ENCODE assay signal across 15 cellular contexts in genomic region chr10:28788252-28788651, GRCh38.
DNase-seq lines count a peak whose midpoint lies in the region; ATAC-seq and TF ChIP-seq lines count a peak whose summit lies in the region.
"Had no signal": no experiment of that assay in that cellular context is flagged by ENCODE, and none has a peak within 500 bp of the region (broad histone marks: within the 10 kb centered on the region; RNA-seq: fewer than 3 reads in every experiment).

No MANE protein-coding gene starts in this region.

- TF ChIP-seq CTCF in mammary epithelial cell (conservative IDR thresholded peaks at IDR 0.05 in 1 of 2, IDR thresholded peaks at IDR 0.05 in 1 of 2; ENCODE audit: extremely low read depth in 1 of 2, insufficient read depth in 1 of 2, low read depth in 1 of 2, low read length in 2 of 2): no peak

- peaks cover 12% of the 10 kb centered on the region for H3K27me3 Mint-ChIP-seq in activated naive CD4-positive, alpha-beta T cell treated with anti-CD3 and anti-CD28 coated beads for 36 hours (ENCODE audit: low read depth)
- H3K27me3 Mint-ChIP-seq in stimulated activated memory B cell treated with anti-CD40 and anti-IgM and Interleukin-4, amounts not matched to agents 10 μg/mL and 1 μg/mL and 100 μg/mL, for 72 hours: peaks cover 25% of the 10 kb centered on the region

- H3K9me3 Mint-ChIP-seq in activated naive CD4-positive, alpha-beta T cell treated with anti-CD3 and anti-CD28 coated beads for 36 hours: no peaks in the 10 kb centered on the region
- no peaks in the 10 kb centered on the region for H3K9me3 Mint-ChIP-seq in stimulated activated memory B cell treated with anti-CD40 and anti-IgM and Interleukin-4, amounts not matched to agents 10 μg/mL and 1 μg/mL and 100 μg/mL, for 72 hours
- H3K9me3 Mint-ChIP-seq: activated naive CD4-positive, alpha-beta T cell treated with anti-CD3 and anti-CD28 coated beads, Interleukin-2, amount 50 U/mL, for 24 hours had no signal

- H3K4me1 Mint-ChIP-seq in activated naive CD4-positive, alpha-beta T cell treated with anti-CD3 and anti-CD28 coated beads for 36 hours (ENCODE audit: low read depth): no peaks in the 10 kb centered on the region
- H3K4me1 Mint-ChIP-seq in stimulated activated memory B cell treated with anti-CD40 and anti-IgM and Interleukin-4, amounts not matched to agents 10 μg/mL and 1 μg/mL and 100 μg/mL, for 72 hours: peaks cover 10% of the 10 kb centered on the region
- H3K4me1 Mint-ChIP-seq: activated naive CD4-positive, alpha-beta T cell treated with anti-CD3 and anti-CD28 coated beads, Interleukin-2, amount 50 U/mL, for 24 hours had no signal

- H3K36me3 Mint-ChIP-seq in activated naive CD4-positive, alpha-beta T cell treated with anti-CD3 and anti-CD28 coated beads for 36 hours (ENCODE audit: low read depth): no peaks in the 10 kb centered on the region
- H3K36me3 Mint-ChIP-seq in stimulated activated memory B cell treated with anti-CD40 and anti-IgM and Interleukin-4, amounts not matched to agents 10 μg/mL and 1 μg/mL and 100 μg/mL, for 72 hours: no peaks in the 10 kb centered on the region
- H3K36me3 Mint-ChIP-seq: activated naive CD4-positive, alpha-beta T cell treated with anti-CD3 and anti-CD28 coated beads, Interleukin-2, amount 50 U/mL, for 24 hours had no signal

- H2AFZ ChIP-seq in mammary epithelial cell (ENCODE audit: low read depth, low read length): no peak overlapping the region

- peak; percentile 5 for DNase-seq in activated naive CD4-positive, alpha-beta T cell treated with anti-CD3 and anti-CD28 coated beads for 36 hours
- no peak for DNase-seq in activated naive CD4-positive, alpha-beta T cell treated with anti-CD3 and anti-CD28 coated beads, Interleukin-2, amount 50 U/mL, for 16 hours
- no peak for DNase-seq in posterior vena cava (ENCODE audit: low spot score)
- no peak for DNase-seq in mammary epithelial cell
- no peak for DNase-seq in DMS79 (lab: John Stamatoyannopoulos, UW)
- DNase-seq: activated CD4-positive, alpha-beta T cell treated with anti-CD3 and anti-CD28 coated beads for 1 hour; DMS53; NCI-H2107 had no signal

- ATAC-seq in GM21786 (IDR thresholded peaks at IDR 0.05; ENCODE audit: unreplicated experiment) (peak; percentile 88), HG03457 (IDR thresholded peaks at IDR 0.05; ENCODE audit: unreplicated experiment) (peak; percentile 86)
- peak; percentile 89 for ATAC-seq in stimulated activated memory B cell treated with anti-CD40 and anti-IgM and Interleukin-4, amounts not matched to agents 10 μg/mL and 1 μg/mL and 100 μg/mL, for 72 hours

- H3K9me3 ChIP-seq in mammary epithelial cell (replicated peaks; ENCODE audit: insufficient read depth, low read length): no peaks in the 10 kb centered on the region
- H3K9me3 ChIP-seq: esophagus muscularis mucosa had no signal

- no peaks in the 10 kb centered on the region for H3K79me2 ChIP-seq in mammary epithelial cell (ENCODE audit: insufficient read depth, low read length)

- dilution Hi-C loops in mammary epithelial cell (cut with HindIII; ENCODE audit: low sequenced_read_pairs): no loop called here

- no peaks in the 10 kb centered on the region for H3K36me3 ChIP-seq in mammary epithelial cell (ENCODE audit: insufficient read depth, low read length)
- H3K36me3 ChIP-seq: esophagus muscularis mucosa had no signal

- no peak overlapping the region for H3K4me3 Mint-ChIP-seq in activated naive CD4-positive, alpha-beta T cell treated with anti-CD3 and anti-CD28 coated beads for 36 hours
- H3K4me3 Mint-ChIP-seq in stimulated activated memory B cell treated with anti-CD40 and anti-IgM and Interleukin-4, amounts not matched to agents 10 μg/mL and 1 μg/mL and 100 μg/mL, for 72 hours: peak overlapping the region; percentile 19
- H3K4me3 Mint-ChIP-seq: activated naive CD4-positive, alpha-beta T cell treated with anti-CD3 and anti-CD28 coated beads, Interleukin-2, amount 50 U/mL, for 24 hours had no signal

- H3K4me1 ChIP-seq in mammary epithelial cell (ENCODE audit: insufficient read depth, low read length): no peaks in the 10 kb centered on the region
- H3K4me1 ChIP-seq: esophagus muscularis mucosa had no signal

- no peak overlapping the region for H3K27ac Mint-ChIP-seq in activated naive CD4-positive, alpha-beta T cell treated with anti-CD3 and anti-CD28 coated beads for 36 hours
- peak overlapping the region; percentile 51 for H3K27ac Mint-ChIP-seq in stimulated activated memory B cell treated with anti-CD40 and anti-IgM and Interleukin-4, amounts not matched to agents 10 μg/mL and 1 μg/mL and 100 μg/mL, for 72 hours
- H3K27ac Mint-ChIP-seq: activated naive CD4-positive, alpha-beta T cell treated with anti-CD3 and anti-CD28 coated beads, Interleukin-2, amount 50 U/mL, for 24 hours had no signal

- CTCF ChIA-PET in activated naive CD4-positive, alpha-beta T cell treated with anti-CD3 and anti-CD28 coated beads for 36 hours (lab: Charles Lee): interaction anchor here (0.6 kb wide), 1 partner anchor 167 kb away, joined by 3 read pairs; no protein-coding TSS in a partner anchor
- CTCF ChIA-PET in mammary epithelial cell (lab: Charles Lee; ENCODE audit: low non-redundant PET): no interaction called here

- H3K9ac ChIP-seq in mammary epithelial cell (ENCODE audit: insufficient read depth, low read length): no peak overlapping the region

- no peak overlapping the region for H3K27ac ChIP-seq in mammary epithelial cell (ENCODE audit: insufficient read depth, low read depth, low read length)
- H3K27ac ChIP-seq: esophagus muscularis mucosa, HL-60 had no signal

- BruUV-seq in mammary epithelial cell (replicated peaks; lab: Mats Ljungman, UMichigan): no TSS peak

- in situ Hi-C loops in mammary epithelial cell (cut with MboI; ENCODE audit: low sequenced_read_pairs in 2 of 2): no loop called here

- no peaks in the 10 kb centered on the region for H3K27me3 ChIP-seq in mammary epithelial cell (ENCODE audit: insufficient read depth, low read length)
- H3K27me3 ChIP-seq: esophagus muscularis mucosa had no signal

- no peaks in the 10 kb centered on the region for H4K20me1 ChIP-seq in mammary epithelial cell (ENCODE audit: insufficient read depth, low read length)

- H3K4me2 ChIP-seq in mammary epithelial cell (ENCODE audit: insufficient read depth, low read depth, low read length): no peak overlapping the region

- intact Hi-C loops in activated naive CD4-positive, alpha-beta T cell treated with anti-CD3 and anti-CD28 coated beads for 36 hours (cut with micrococcal nuclease): no loop called here
- intact Hi-C loops in posterior vena cava (cut with DNase I): no loop called here
- intact Hi-C loops in mammary epithelial cell (cut with micrococcal nuclease): no loop called here

- H3K4me3 ChIP-seq in mammary epithelial cell (replicated peaks in 1 of 3; ENCODE audit: insufficient read depth in 1 of 3, low read depth in 2 of 3, low read length in 3 of 3): no peak overlapping the region
- H3K4me3 ChIP-seq: esophagus muscularis mucosa, lung had no signal

- WGBS in mammary epithelial cell (ENCODE audit: low coverage, missing lambda C conversion rate): 54% methylated on average over 2 of the region's 2 CpGs
